10 cellular contexts compared by ENCODE assay signal in genomic region chr4:38806251-38806650, GRCh38. TPM values are rescaled to one million over a fixed set of nuclear protein-coding genes. Genes with fewer than 3 reads are reported as not detected.
A peak's percentile ranks its signal among the peaks of the same experiment; 100 is the strongest.
DNase-seq lines count a peak whose midpoint lies in the region; ATAC-seq and TF ChIP-seq lines count a peak whose summit lies in the region.
"Not testable (repeated sequence)": the region's sequence is repeated elsewhere in the genome, so short reads cannot be mapped to it uniquely, and the experiment has no call there.
"Had no signal": no experiment of that assay in that cellular context is flagged by ENCODE, and none has a peak within 500 bp of the region (broad histone marks: within the 10 kb centered on the region; RNA-seq: fewer than 3 reads in every experiment).

No MANE protein-coding gene starts in this region.

- not testable (repeated sequence) for ATAC-seq in CD4-positive, alpha-beta T cell (ENCODE audit: poor library complexity); lower lobe of right lung; upper lobe of right lung

- not testable (repeated sequence) for TF ChIP-seq POLR2A in adrenal gland (IDR thresholded peaks at IDR 0.05); esophagus muscularis mucosa (IDR thresholded peaks at IDR 0.05; ENCODE audit: low read depth)

- H3K4me1 ChIP-seq in OCI-LY1 (ENCODE audit: insufficient read depth, low read length, severe bottlenecking) (peaks cover 29% of the 10 kb centered on the region), esophagus muscularis mucosa (peaks cover 3 to 33% (median 22%) of the 10 kb centered on the region in 4 donors), lower lobe of right lung (peaks cover 15% of the 10 kb centered on the region), upper lobe of right lung (peaks cover 16% of the 10 kb centered on the region)
- H3K4me1 ChIP-seq in adrenal gland (replicated peaks in 1 of 2) = not testable (repeated sequence)

- not testable (repeated sequence) for H3K27me3 ChIP-seq in CD4-positive, alpha-beta T cell (ENCODE audit: control insufficient read depth, insufficient read depth, low read length); OCI-LY1 (ENCODE audit: insufficient read depth, low read length); adrenal gland; esophagus muscularis mucosa; lower lobe of right lung (ENCODE audit: low read depth); upper lobe of right lung

- not testable (repeated sequence) for DNase-seq in CD4-positive, alpha-beta T cell; activated CD4-positive, alpha-beta T cell treated with anti-CD3 and anti-CD28 coated beads, Interleukin-2, amount 10 ng/mL, durations not matched to agents 7 days and 5 days; adrenal gland; esophagus muscularis mucosa (ENCODE audit: extremely low spot score); lower lobe of right lung; upper lobe of right lung

- 80 to 91% (median 83%) methylated on average over 9 of the region's 9 CpGs for WGBS in adrenal gland, 4 donors
- WGBS in esophagus muscularis mucosa = 74% methylated on average over 9 of the region's 9 CpGs

- not testable (repeated sequence) for H3K9me2 ChIP-seq in OCI-LY1 (ENCODE audit: low read depth, low read length)

- H4K20me1 ChIP-seq in OCI-LY1 (ENCODE audit: insufficient read depth, low read length) = not testable (repeated sequence)

- intact Hi-C loops in CD4-positive, alpha-beta T cell (cut with DNase I, micrococcal nuclease); adrenal gland (cut with DNase I); esophagus muscularis mucosa (cut with DNase I); lower lobe of right lung (cut with DNase I); upper lobe of right lung (cut with DNase I): not testable (repeated sequence)

- CTCF ChIA-PET in CD4-positive, alpha-beta T cell (lab: Charles Lee) = interaction anchor here (0.6 kb wide), 1 partner anchor 223 kb away, joined by 3 read pairs; no protein-coding TSS in a partner anchor
- CTCF ChIA-PET in activated CD4-positive, alpha-beta T cell treated with anti-CD3 and anti-CD28 coated beads, Interleukin-2, amount 10 ng/mL, durations not matched to agents 7 days and 5 days (lab: Charles Lee) = interaction anchor here (1.5 to 2.3 kb wide), 2 partner anchors 24 to 28 kb away, joined by 3 to 8 read pairs; partner anchors contain the start of gene TLR10

- not testable (repeated sequence) for H2AFZ ChIP-seq in OCI-LY1 (ENCODE audit: low read length)

- not testable (repeated sequence) for H3K27ac ChIP-seq in CD4-positive, alpha-beta T cell (ENCODE audit: low read depth, low read length)
- H3K27ac ChIP-seq in OCI-LY1 (ENCODE audit: low read depth, low read length, poor library complexity, severe bottlenecking) (peak overlapping the region; percentile 95), adrenal gland (peak overlapping the region in 3 of 5 donors; percentile 35 to 76 (median 40)), esophagus muscularis mucosa (replicated peaks in 1 of 4) (peak overlapping the region in 3 of 4 donors; percentile 60 to 68 (median 62)), lower lobe of right lung (peak overlapping the region; percentile 80), skin epidermis (peak overlapping the region in 17 of 21 experiments; percentile 23 to 91 (median 76)), upper lobe of right lung (peak overlapping the region; percentile 80)

- not testable (repeated sequence) for H3K79me2 ChIP-seq in OCI-LY1 (ENCODE audit: insufficient read depth, low read length)

- H3F3A ChIP-seq in OCI-LY1 (ENCODE audit: insufficient read depth, low read length) = not testable (repeated sequence)

- H3K4me2 ChIP-seq in OCI-LY1 (ENCODE audit: low read length) = not testable (repeated sequence)

- TF ChIP-seq CTCF in CD4-positive, alpha-beta T cell (IDR thresholded peaks at IDR 0.05); OCI-LY1 (IDR thresholded peaks at IDR 0.05; ENCODE audit: low read length); adrenal gland (IDR thresholded peaks at IDR 0.05); esophagus muscularis mucosa (IDR thresholded peaks at IDR 0.05); lower lobe of right lung (IDR thresholded peaks at IDR 0.05); upper lobe of right lung (IDR thresholded peaks at IDR 0.05): not testable (repeated sequence)

- H3K4me3 ChIP-seq in OCI-LY1 (ENCODE audit: low read depth, low read length, poor library complexity, severe bottlenecking) = peak overlapping the region; percentile 61
- not testable (repeated sequence) for H3K4me3 ChIP-seq in adrenal gland, esophagus muscularis mucosa, lower lobe of right lung, skin epidermis, upper lobe of right lung

- H3K36me3 Mint-ChIP-seq in CD4-positive, alpha-beta T cell (ENCODE audit: low read depth) = peaks cover 42% of the 10 kb centered on the region
- peaks cover 31% of the 10 kb centered on the region for H3K36me3 Mint-ChIP-seq in activated CD4-positive, alpha-beta T cell treated with anti-CD3 and anti-CD28 coated beads, Interleukin-2, amount 10 ng/mL, durations not matched to agents 7 days and 5 days (ENCODE audit: low read depth)

- H3K4me3 Mint-ChIP-seq in CD4-positive, alpha-beta T cell; activated CD4-positive, alpha-beta T cell treated with anti-CD3 and anti-CD28 coated beads, Interleukin-2, amount 10 ng/mL, durations not matched to agents 7 days and 5 days: not testable (repeated sequence)

- TF ChIP-seq EP300 in esophagus muscularis mucosa (IDR thresholded peaks at IDR 0.05) = not testable (repeated sequence)

- peak overlapping the region; percentile 88 for H3K27ac Mint-ChIP-seq in CD4-positive, alpha-beta T cell
- H3K27ac Mint-ChIP-seq in activated CD4-positive, alpha-beta T cell treated with anti-CD3 and anti-CD28 coated beads, Interleukin-2, amount 10 ng/mL, durations not matched to agents 7 days and 5 days = peak overlapping the region; percentile 90

- peaks cover 26% of the 10 kb centered on the region for H3K36me3 ChIP-seq in OCI-LY1 (ENCODE audit: insufficient read depth, low read length)
- H3K36me3 ChIP-seq in adrenal gland (replicated peaks in 1 of 2); esophagus muscularis mucosa; lower lobe of right lung; upper lobe of right lung: not testable (repeated sequence)

- POLR2A ChIA-PET in CD4-positive, alpha-beta T cell (lab: Charles Lee) = interaction anchor here (3.1 to 3.4 kb wide), 2 partner anchors 25 to 50 kb away, joined by 17 to 19 read pairs; partner anchors contain the start of genes TLR10 and TLR6
- POLR2A ChIA-PET in activated CD4-positive, alpha-beta T cell treated with anti-CD3 and anti-CD28 coated beads, Interleukin-2, amount 10 ng/mL, durations not matched to agents 7 days and 5 days (lab: Charles Lee) = not testable (repeated sequence)

- peak overlapping the region; percentile 83; the same call in 1 of the 2 replicates for H3K9ac ChIP-seq in OCI-LY1 (ENCODE audit: low read length)

- H3K4me1 Mint-ChIP-seq in CD4-positive, alpha-beta T cell (ENCODE audit: low read depth) = peaks cover 41% of the 10 kb centered on the region
- H3K4me1 Mint-ChIP-seq in activated CD4-positive, alpha-beta T cell treated with anti-CD3 and anti-CD28 coated beads, Interleukin-2, amount 10 ng/mL, durations not matched to agents 7 days and 5 days = peaks cover 36% of the 10 kb centered on the region

- peaks cover 18% of the 10 kb centered on the region for H3K9me3 ChIP-seq in CD4-positive, alpha-beta T cell (ENCODE audit: control insufficient read depth, low read length)
- H3K9me3 ChIP-seq in OCI-LY1 (ENCODE audit: low read length) = peaks cover 13% of the 10 kb centered on the region
- not testable (repeated sequence) for H3K9me3 ChIP-seq in adrenal gland (replicated peaks in 1 of 3); esophagus muscularis mucosa; lower lobe of right lung; upper lobe of right lung

- H3K27me3 Mint-ChIP-seq in CD4-positive, alpha-beta T cell; activated CD4-positive, alpha-beta T cell treated with anti-CD3 and anti-CD28 coated beads, Interleukin-2, amount 10 ng/mL, durations not matched to agents 7 days and 5 days: not testable (repeated sequence)

- not testable (repeated sequence) for H3K9me3 Mint-ChIP-seq in CD4-positive, alpha-beta T cell
- H3K9me3 Mint-ChIP-seq in activated CD4-positive, alpha-beta T cell treated with anti-CD3 and anti-CD28 coated beads, Interleukin-2, amount 10 ng/mL, durations not matched to agents 7 days and 5 days = peaks cover 13% of the 10 kb centered on the region

RNA-seq across cellular contexts. Expression of gene TLR1, which starts 1.7 kb away (rescaled TPM):
- 10 to 100 TPM; 16.2 to 16.3 TPM for total RNA-seq in CD4-positive, alpha-beta T cell
- total RNA-seq in activated CD4-positive, alpha-beta T cell treated with anti-CD3 and anti-CD28 coated beads, Interleukin-2, amount 10 ng/mL, durations not matched to agents 7 days and 5 days = 10 to 100 TPM; 19.5 to 21.0 TPM
- total RNA-seq in adrenal gland (10 to 100 TPM; 13.2 to 60.0 (median 16.5) TPM), esophagus muscularis mucosa (10 to 100 TPM in 2 of 4 donors, 1 to 10 TPM in 2; 4.3 to 14.9 (median 9.1) TPM), lower lobe of right lung (35.3 TPM), upper lobe of right lung (26.4 TPM)
- polyA plus RNA-seq in adrenal gland = 1 to 10 TPM; 2.5 to 5.9 (median 2.8) TPM
- total RNA-seq: HT-29 had no signal

RNA-seq across cellular contexts. Expression of gene TLR10, which starts 23.5 kb away (rescaled TPM):
- total RNA-seq in CD4-positive, alpha-beta T cell = not detected
- total RNA-seq in activated CD4-positive, alpha-beta T cell treated with anti-CD3 and anti-CD28 coated beads, Interleukin-2, amount 10 ng/mL, durations not matched to agents 7 days and 5 days = under 1 TPM in 1 of 2 experiments, not detected in 1; 0.23 TPM
- total RNA-seq in adrenal gland (under 1 TPM in 5 of 8 donors, not detected in 3; 0.11 to 0.60 (median 0.19) TPM), esophagus muscularis mucosa (under 1 TPM in 1 of 4 donors, not detected in 3; 0.17 TPM), lower lobe of right lung (1.2 TPM), upper lobe of right lung (0.78 TPM)
- polyA plus RNA-seq in adrenal gland = under 1 TPM; 0.11 to 0.40 (median 0.13) TPM
- total RNA-seq: HT-29, IMR-90 had no signal
- polyA plus RNA-seq: IMR-90 had no signal

RNA-seq across cellular contexts. Expression of gene TLR6, which starts 50.4 kb away (rescaled TPM):
- 1 to 10 TPM in 1 of 2 experiments, under 1 TPM in 1; 0.69 to 1.3 TPM for total RNA-seq in CD4-positive, alpha-beta T cell
- 1 to 10 TPM; 3.2 to 3.5 TPM for total RNA-seq in activated CD4-positive, alpha-beta T cell treated with anti-CD3 and anti-CD28 coated beads, Interleukin-2, amount 10 ng/mL, durations not matched to agents 7 days and 5 days
- total RNA-seq in adrenal gland (10 to 100 TPM in 1 of 8 donors, 1 to 10 TPM in 7; 2.8 to 14.4 (median 6.6) TPM), esophagus muscularis mucosa (1 to 10 TPM; 1.1 to 1.8 (median 1.7) TPM), lower lobe of right lung (12.4 TPM), upper lobe of right lung (9.6 TPM)
- polyA plus RNA-seq in adrenal gland = 1 to 10 TPM in 2 of 3 donors, under 1 TPM in 1; 0.80 to 2.6 (median 1.0) TPM
